24 cellular contexts compared by ENCODE assay signal in genomic region chr1:58745666-58746065, GRCh38.
"Had no signal": no experiment of that assay in that cellular context is flagged by ENCODE, and none has a peak within 500 bp of the region (broad histone marks: within the 10 kb centered on the region; RNA-seq: fewer than 3 reads in every experiment).

No MANE protein-coding gene starts in this region.

- H3K79me2 ChIP-seq: hepatocyte had no signal

- H3K9me3 Mint-ChIP-seq: activated T-cell treated with anti-CD3 and anti-CD28 coated beads, Interleukin-2, amount 50 U/mL, for 24 hours; activated T-helper 17 cell treated with anti-CD3 and anti-CD28 coated beads, Interleukin-2, amount 50 U/mL, for 72 hours; immature natural killer cell had no signal

- H3K4me1 Mint-ChIP-seq: activated T-helper 17 cell treated with anti-CD3 and anti-CD28 coated beads, Interleukin-2, amount 50 U/mL, for 72 hours had no signal

- H3K9me3 ChIP-seq: neutrophil, ovary, prostate gland, tibial artery had no signal

- H3K27me3 ChIP-seq: brain microvascular endothelial cell, hepatocyte, neutrophil, ovary, tibial artery had no signal

- ATAC-seq: activated naive CD4-positive, alpha-beta T cell treated with anti-CD3 and anti-CD28 coated beads, Interleukin-2, amount 50 U/mL, for 72 hours; activated T-helper 17 cell treated with anti-CD3 and anti-CD28 coated beads, Interleukin-2, amount 50 U/mL, for 72 hours; left ventricle myocardium superior; stimulated activated naive CD8-positive, alpha-beta T cell treated with anti-CD3 and anti-CD28 coated beads, Interleukin-15, Interleukin-2, amounts not matched to agents 100 U/mL and 50 U/mL, for 24 hours had no signal

- H3K27ac ChIP-seq: brain microvascular endothelial cell, coronary artery, hepatocyte, neutrophil, ovary, prostate gland, tibial artery had no signal

- H3K4me1 ChIP-seq: prostate gland, tibial artery had no signal

- H3K4me3 Mint-ChIP-seq: activated T-cell treated with anti-CD3 and anti-CD28 coated beads, Interleukin-2, amount 50 U/mL, for 24 hours; activated T-helper 17 cell treated with anti-CD3 and anti-CD28 coated beads, Interleukin-2, amount 50 U/mL, for 72 hours; immature natural killer cell; nephron had no signal

- H3K36me3 Mint-ChIP-seq: activated naive CD4-positive, alpha-beta T cell treated with anti-CD3 and anti-CD28 coated beads, Interleukin-2, amount 50 U/mL, for 72 hours had no signal

- H3K27ac Mint-ChIP-seq: activated T-cell treated with anti-CD3 and anti-CD28 coated beads, Interleukin-2, amount 50 U/mL, for 24 hours; activated T-helper 17 cell treated with anti-CD3 and anti-CD28 coated beads, Interleukin-2, amount 50 U/mL, for 72 hours; immature natural killer cell had no signal

- FAIRE-seq: frontal cortex had no signal

- H3K27me3 Mint-ChIP-seq: activated T-cell treated with anti-CD3 and anti-CD28 coated beads, Interleukin-2, amount 50 U/mL, for 24 hours had no signal

- DNase-seq: activated CD4-positive, alpha-beta T cell treated with anti-CD3 and anti-CD28 coated beads for 1 hour; activated T-cell treated with anti-CD3 and anti-CD28 coated beads, Interleukin-2, amount 50 U/mL, for 24 hours; aorta; brain microvascular endothelial cell; cerebellar nuclear complex; erythroblast; glutamatergic neuron; immature natural killer cell; kidney glomerular epithelial cell; left ventricle myocardium superior; ovary; stimulated activated CD4-positive, alpha-beta T cell treated with anti-CD3 and anti-CD28 coated beads, Interleukin-12 subunit alpha, Interleukin-12 subunit beta, amount 100 ng/mL, for 4 hours; stimulated activated CD4-positive, alpha-beta T cell treated with anti-CD3 and anti-CD28 coated beads, Interleukin-4, amount 100 ng/mL, for 4 hours; stimulated activated naive CD8-positive, alpha-beta T cell treated with anti-CD3 and anti-CD28 coated beads, Interleukin-15, Interleukin-2, amounts not matched to agents 100 U/mL and 50 U/mL, for 24 hours; T-helper 9 cell; tibial artery had no signal

- H3K4me2 ChIP-seq: hepatocyte had no signal

- H2AFZ ChIP-seq: hepatocyte had no signal

- H3K36me3 ChIP-seq: brain microvascular endothelial cell, neutrophil, ovary, prostate gland, tibial artery had no signal

- H3K4me3 ChIP-seq: coronary artery, hepatocyte, ovary, prostate gland, tibial artery had no signal
